8 cellular contexts compared by ENCODE assay signal in the genomic region with DNA sequence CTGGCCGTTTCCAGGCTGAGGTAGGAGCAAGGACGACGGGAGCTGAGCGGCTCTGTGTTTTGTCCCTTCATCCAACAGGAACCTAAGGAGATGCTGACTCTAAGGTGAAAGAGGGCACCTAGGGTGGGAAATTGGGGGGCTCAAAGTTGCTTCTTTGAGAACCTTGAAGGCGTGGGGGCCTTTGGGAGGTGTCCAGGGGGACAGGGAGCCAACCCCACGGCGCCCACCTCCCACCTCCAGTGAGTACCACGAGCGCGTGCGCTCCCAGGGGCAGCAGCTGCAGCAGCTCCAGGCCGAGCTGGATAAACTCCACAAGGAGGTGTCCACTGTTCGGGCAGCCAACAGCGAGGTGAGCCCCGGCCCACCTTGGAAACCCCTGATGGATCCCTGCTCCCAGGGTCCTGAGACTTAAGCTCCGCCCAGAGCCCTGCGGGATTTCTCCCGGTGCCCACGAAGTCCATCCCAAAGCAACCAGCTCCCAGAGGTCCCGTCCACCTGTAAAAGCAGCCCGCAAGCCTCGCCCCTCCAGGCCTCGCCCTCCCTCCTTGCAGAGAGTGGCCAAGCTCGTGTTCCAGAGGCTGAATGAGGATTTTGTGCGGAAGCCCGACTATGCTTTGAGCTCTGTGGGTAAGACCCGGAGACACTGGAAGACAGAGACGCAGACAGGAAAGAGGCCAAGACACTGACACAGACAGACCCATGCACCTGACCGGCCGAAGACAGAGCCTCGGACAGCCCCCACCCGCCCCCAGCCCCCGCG. TPM values are rescaled to one million over a fixed set of nuclear protein-coding genes. Genes with fewer than 3 reads are reported as not detected.
DNase-seq lines count a peak whose midpoint lies in the region; ATAC-seq lines count a peak whose summit lies in the region.

No MANE protein-coding gene starts in this region.

- H4K8ac ChIP-seq in mesendoderm (ENCODE audit: low read depth, low read length) = no peak overlapping the region

- H2AK5ac ChIP-seq in mesendoderm (ENCODE audit: low read length) = no peak overlapping the region

- H2BK15ac ChIP-seq in mesendoderm (replicated peaks; ENCODE audit: low read depth) = no peak overlapping the region

- H3K27me3 ChIP-seq in mesendoderm (ENCODE audit: insufficient read depth, low read length, poor library complexity) (no peaks in the 10 kb centered on the region), aorta (ENCODE audit: control insufficient read depth in 1 of 2, insufficient read depth in 2 of 2, low read length in 1 of 2) (no peaks in the 10 kb centered on the region)

- H3K4me3 ChIP-seq in mesendoderm (ENCODE audit: low read length) = peak overlapping the region; percentile 4
- peak overlapping the region; percentile 10 to 50 for H3K4me3 ChIP-seq in aorta (ENCODE audit: low read length in 2 of 2)

- intact Hi-C loops in aorta (cut with DNase I) = loop anchor here in 1 of 2 donors (5.0 kb wide), 1 partner anchor 44 kb away; a partner anchor contains a TSS

- peaks cover 5% of the 10 kb centered on the region for H3K4me1 ChIP-seq in mesendoderm (ENCODE audit: control insufficient read depth, low read depth, low read length)
- no peaks in the 10 kb centered on the region for H3K4me1 ChIP-seq in aorta (ENCODE audit: control insufficient read depth in 1 of 2, insufficient read depth in 2 of 2, low read length in 2 of 2)

- H3K27ac ChIP-seq in mesendoderm (ENCODE audit: low read depth, low read length) (no peak overlapping the region), aorta (ENCODE audit: low read depth in 1 of 2, low read length in 2 of 2) (no peak overlapping the region)

- ATAC-seq in aorta (ENCODE audit: low FRiP score) = no peak

- DNase-seq in NCI-H526 (lab: John Stamatoyannopoulos, UW) = peak; percentile 31 to 81
- no peak for DNase-seq in NCI-H526 treated with DMSO at 0.1 percent for 48 hours (lab: John Stamatoyannopoulos, UW)
- peak; percentile 37 for DNase-seq in RPMI7951 (ENCODE audit: low read depth)
- peak; percentile 17 for DNase-seq in central memory CD4-positive, alpha-beta T cell
- DNase-seq in mesendoderm = no peak
- peak in 1 of 2 donors; percentile 79 for DNase-seq in aorta
- DNase-seq in Ammon's horn (ENCODE audit: low spot score) = no peak
- DNase-seq in NOMO-1 treated with dmso at 0.1 percent for 144 hours (lab: John Stamatoyannopoulos, UW; ENCODE audit: unreplicated experiment) = no peak

- H3K36me3 ChIP-seq in mesendoderm (ENCODE audit: control insufficient read depth, insufficient read depth, low read length) (peaks cover 3% of the 10 kb centered on the region), aorta (ENCODE audit: control insufficient read depth in 1 of 2, insufficient read depth in 2 of 2, low read length in 1 of 2) (no peaks in the 10 kb centered on the region)

- H3K79me1 ChIP-seq in mesendoderm (ENCODE audit: low read length) = no peaks in the 10 kb centered on the region

- no peak overlapping the region for H3K18ac ChIP-seq in mesendoderm (ENCODE audit: low read length)

- H3K9me3 ChIP-seq in aorta (ENCODE audit: control insufficient read depth, low read length) = no peaks in the 10 kb centered on the region

- peak overlapping the region; percentile 61 for H3K56ac ChIP-seq in mesendoderm (ENCODE audit: low read length)

- no peak overlapping the region for H4K5ac ChIP-seq in mesendoderm (ENCODE audit: low read length)

- no peak overlapping the region for H3K4ac ChIP-seq in mesendoderm (ENCODE audit: low read depth, low read length)

- H3K4me2 ChIP-seq in mesendoderm (ENCODE audit: low read length) = peak overlapping the region; percentile 68

- no peaks in the 10 kb centered on the region for H3K79me2 ChIP-seq in mesendoderm (ENCODE audit: control insufficient read depth, insufficient read depth, low read length)

- WGBS in mesendoderm (ENCODE audit: extremely low coverage, insufficient coverage, low lambda C conversion rate) = no CpG with 5 or more reads among the region's 34 CpGs
- WGBS in aorta, 2 donors = 2% methylated on average over 34 of the region's 34 CpGs

- no peak overlapping the region for H2BK5ac ChIP-seq in mesendoderm (ENCODE audit: low read length)

- H3K9ac ChIP-seq in mesendoderm (ENCODE audit: low read length) = peak overlapping the region; percentile 63

- H3K23ac ChIP-seq in mesendoderm (ENCODE audit: low read length) = no peak overlapping the region

- no peak overlapping the region for H2BK120ac ChIP-seq in mesendoderm (ENCODE audit: low read depth, low read length)

RNA-seq across cellular contexts. Expression of a gene that starts 2.9 kb away (rescaled TPM):
- total RNA-seq in RPMI7951 (2014; rRNA removed; shearing (Covaris generic)) = 24.9 and 38.5 TPM in 2 replicates
- 1.5 TPM for polyA plus RNA-seq in mesendoderm (2013, experiment 1 of 2)
- polyA plus RNA-seq in mesendoderm (2013, experiment 2 of 2) = 1.2 TPM
- total RNA-seq in aorta = 1 to 10 TPM; 3.3 to 6.0 TPM
- polyA plus RNA-seq in aorta = 1 to 10 TPM; 3.5 to 3.8 TPM

RNA-seq across cellular contexts. Expression of a gene that starts 46.1 kb away (rescaled TPM):
- total RNA-seq in RPMI7951 (2014; rRNA removed; shearing (Covaris generic)) = 301 and 408 TPM in 2 replicates
- 85.8 TPM for polyA plus RNA-seq in mesendoderm (2013, experiment 1 of 2)
- 78.6 TPM for polyA plus RNA-seq in mesendoderm (2013, experiment 2 of 2)
- total RNA-seq in aorta = 100 to 1,000 TPM; 176 to 204 TPM
- 100 to 1,000 TPM in 1 of 2 donors, 10 to 100 TPM in 1; 79.0 to 265 TPM for polyA plus RNA-seq in aorta

RNA-seq across cellular contexts. Expression of a gene that starts 46.1 kb away (rescaled TPM):
- 33.8 and 41.9 TPM in 2 replicates for total RNA-seq in RPMI7951 (2014; rRNA removed; shearing (Covaris generic))
- 171 TPM for polyA plus RNA-seq in mesendoderm (2013, experiment 1 of 2)
- polyA plus RNA-seq in mesendoderm (2013, experiment 2 of 2) = 168 TPM
- 10 to 100 TPM; 73.3 to 79.3 TPM for total RNA-seq in aorta
- polyA plus RNA-seq in aorta = 10 to 100 TPM in 1 of 2 donors, 1 to 10 TPM in 1; 8.5 to 15.5 TPM

Comparison
In these comparisons a context has a peak if more than half of its experiments do, and no peak if none do; other contexts are left out.
1. DNase-seq: peak in NCI-H526 (2 of 2), RPMI7951 (single experiment) and central memory CD4-positive, alpha-beta T cell (single experiment); none in NCI-H526 treated with DMSO at 0.1 percent for 48 hours (single experiment), mesendoderm (single experiment), Ammon's horn (single experiment) and NOMO-1 treated with dmso at 0.1 percent for 144 hours (single experiment).